In the genomic region with DNA sequence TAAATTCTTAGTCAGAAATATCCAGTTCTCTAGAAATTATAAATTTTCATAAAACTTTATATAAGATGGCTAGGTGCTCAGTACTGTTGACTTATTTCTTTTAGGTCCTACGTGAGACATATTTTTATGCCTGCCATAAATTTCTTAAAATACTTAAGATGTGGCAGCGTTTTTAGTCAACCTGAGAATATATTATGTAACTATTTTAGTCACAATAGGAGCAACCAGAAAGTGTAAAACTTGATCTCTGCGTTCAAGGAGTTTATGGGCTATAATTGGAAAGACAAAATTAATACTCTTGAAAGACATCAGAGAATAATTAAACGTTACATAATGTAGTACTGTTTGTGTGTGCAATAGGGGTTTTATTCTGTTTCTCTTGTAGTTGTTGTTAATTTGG, we compare ENCODE assay signal across 29 cellular contexts.
"Had no signal": no experiment of that assay in that cellular context is flagged by ENCODE, and none has a peak within 500 bp of the region (broad histone marks: within the 10 kb centered on the region; RNA-seq: fewer than 3 reads in every experiment).

No MANE protein-coding gene starts in this region.

- H3K27ac ChIP-seq: neural progenitor cell, ovary, parathyroid adenoma, psoas muscle, right lobe of liver, sigmoid colon, stomach, thoracic aorta, thyroid gland, tibial nerve, upper lobe of left lung, vagina had no signal

- H2AFZ ChIP-seq: neural progenitor cell, parathyroid adenoma had no signal

- H3K4me3 Mint-ChIP-seq: natural killer cell treated with Interleukin-12 subunit alpha and Interleukin-12 subunit beta and Interleukin-15 and Interleukin-18, amount 100 ng/mL, for 72 hours; nephron progenitor cell; neural progenitor cell; stimulated activated effector memory CD8-positive, alpha-beta T cell treated with anti-CD3 and anti-CD28 coated beads, Interleukin-12 subunit alpha, Interleukin-12 subunit beta, amount 100 ng/mL, for 72 hours; stimulated activated naive B cell treated with anti-CD40 and anti-IgM and Interleukin-4, amounts not matched to agents 10 μg/mL and 1 μg/mL and 100 μg/mL, for 72 hours; stimulated activated naive CD8-positive, alpha-beta T cell treated with anti-CD3 and anti-CD28 coated beads, Interleukin-15, Interleukin-2, amounts not matched to agents 100 ng/mL and 50 ng/mL, for 24 hours had no signal

- H3K4me3 ChIP-seq: neural progenitor cell, ovary, psoas muscle, right lobe of liver, sigmoid colon, stomach, thoracic aorta, thyroid gland, tibial nerve, upper lobe of left lung, vagina had no signal

- H3K36me3 ChIP-seq: neural progenitor cell, ovary, right lobe of liver, thoracic aorta, thyroid gland, upper lobe of left lung, vagina had no signal

- H3K27me3 ChIP-seq: neural progenitor cell, ovary, right lobe of liver, sigmoid colon, stomach, thyroid gland, tibial nerve, upper lobe of left lung, vagina had no signal

- FAIRE-seq: urothelium cell line had no signal

- H3K9ac ChIP-seq: neural progenitor cell, parathyroid adenoma had no signal

- H3K27me3 Mint-ChIP-seq: natural killer cell treated with Interleukin-12 subunit alpha and Interleukin-12 subunit beta and Interleukin-15 and Interleukin-18, amount 100 ng/mL, for 72 hours; progenitor cell of endocrine pancreas; stimulated activated naive B cell treated with anti-CD40 and anti-IgM and Interleukin-4, amounts not matched to agents 10 μg/mL and 1 μg/mL and 100 μg/mL, for 72 hours; stimulated activated naive CD8-positive, alpha-beta T cell treated with anti-CD3 and anti-CD28 coated beads, Interleukin-15, Interleukin-2, amounts not matched to agents 100 ng/mL and 50 ng/mL, for 24 hours had no signal

- H3K36me3 Mint-ChIP-seq: natural killer cell treated with Interleukin-12 subunit alpha and Interleukin-12 subunit beta and Interleukin-15 and Interleukin-18, amount 100 ng/mL, for 72 hours had no signal

- H3K9me3 Mint-ChIP-seq: natural killer cell treated with Interleukin-12 subunit alpha and Interleukin-12 subunit beta and Interleukin-15 and Interleukin-18, amount 100 ng/mL, for 72 hours; stimulated activated effector memory CD8-positive, alpha-beta T cell treated with anti-CD3 and anti-CD28 coated beads, Interleukin-12 subunit alpha, Interleukin-12 subunit beta, amount 100 ng/mL, for 72 hours; stimulated activated naive CD8-positive, alpha-beta T cell treated with anti-CD3 and anti-CD28 coated beads, Interleukin-15, Interleukin-2, amounts not matched to agents 100 ng/mL and 50 ng/mL, for 24 hours had no signal

- H3K27ac Mint-ChIP-seq: natural killer cell treated with Interleukin-12 subunit alpha and Interleukin-12 subunit beta and Interleukin-15 and Interleukin-18, amount 100 ng/mL, for 72 hours; nephron progenitor cell; neural progenitor cell; progenitor cell of endocrine pancreas; stimulated activated effector memory CD8-positive, alpha-beta T cell treated with anti-CD3 and anti-CD28 coated beads, Interleukin-12 subunit alpha, Interleukin-12 subunit beta, amount 100 ng/mL, for 72 hours; stimulated activated naive B cell treated with anti-CD40 and anti-IgM and Interleukin-4, amounts not matched to agents 10 μg/mL and 1 μg/mL and 100 μg/mL, for 72 hours; stimulated activated naive CD8-positive, alpha-beta T cell treated with anti-CD3 and anti-CD28 coated beads, Interleukin-15, Interleukin-2, amounts not matched to agents 100 ng/mL and 50 ng/mL, for 24 hours had no signal

- H3K4me1 ChIP-seq: parathyroid adenoma, psoas muscle, right lobe of liver, sigmoid colon, stomach, thyroid gland, tibial nerve, upper lobe of left lung, vagina had no signal

- H3K4me1 Mint-ChIP-seq: nephron progenitor cell; neural progenitor cell; stimulated activated effector memory CD8-positive, alpha-beta T cell treated with anti-CD3 and anti-CD28 coated beads, Interleukin-12 subunit alpha, Interleukin-12 subunit beta, amount 100 ng/mL, for 72 hours; stimulated activated naive B cell treated with anti-CD40 and anti-IgM and Interleukin-4, amounts not matched to agents 10 μg/mL and 1 μg/mL and 100 μg/mL, for 72 hours had no signal

- H3K79me2 ChIP-seq: parathyroid adenoma had no signal

- DNase-seq: nephron progenitor cell; occipital lobe; ovary; posterior cingulate gyrus; psoas muscle; right cardiac atrium; right lobe of liver; sigmoid colon; small intestine; stimulated activated CD4-positive, alpha-beta T cell treated with anti-CD3 and anti-CD28 coated beads, Interleukin-15, amount 100 ng/mL, for 24 hours; stimulated activated CD4-positive, alpha-beta T cell treated with anti-CD3 and anti-CD28 coated beads, Interleukin-2, amount 100 ng/mL, for 24 hours; stimulated activated CD4-positive, alpha-beta T cell treated with anti-CD3 and anti-CD28 coated beads, Interleukin-2, amount 100 ng/mL, for 48 hours; stimulated activated CD4-positive, alpha-beta T cell treated with anti-CD3 and anti-CD28 coated beads, Interleukin-4, amount 100 ng/mL, for 24 hours; stimulated activated naive B cell treated with anti-CD40 and anti-IgM and Interleukin-4, amounts not matched to agents 10 μg/mL and 1 μg/mL and 100 μg/mL, for 72 hours; stimulated activated naive CD4-positive, alpha-beta T cell treated with Interleukin-2 at 50 U/mL for 16 hours; stomach; thyroid gland; trophoblast cell; upper lobe of left lung had no signal

- ATAC-seq: natural killer cell treated with Interleukin-12 subunit alpha and Interleukin-12 subunit beta and Interleukin-15 and Interleukin-18, amount 100 ng/mL, for 72 hours; psoas muscle; right cardiac atrium; right lobe of liver; stimulated activated effector memory CD8-positive, alpha-beta T cell treated with anti-CD3 and anti-CD28 coated beads, Interleukin-12 subunit alpha, Interleukin-12 subunit beta, amount 100 ng/mL, for 72 hours; stimulated activated naive B cell treated with anti-CD40 and anti-IgM and Interleukin-4, amounts not matched to agents 10 μg/mL and 1 μg/mL and 100 μg/mL, for 72 hours had no signal

- H3K9me3 ChIP-seq: ovary, psoas muscle, right lobe of liver, sigmoid colon, stomach, thoracic aorta, thyroid gland, tibial nerve, upper lobe of left lung, vagina had no signal

- H3K4me2 ChIP-seq: neural progenitor cell had no signal
